Comparison of ENCODE assay signal across 8 cellular contexts in the genomic region with DNA sequence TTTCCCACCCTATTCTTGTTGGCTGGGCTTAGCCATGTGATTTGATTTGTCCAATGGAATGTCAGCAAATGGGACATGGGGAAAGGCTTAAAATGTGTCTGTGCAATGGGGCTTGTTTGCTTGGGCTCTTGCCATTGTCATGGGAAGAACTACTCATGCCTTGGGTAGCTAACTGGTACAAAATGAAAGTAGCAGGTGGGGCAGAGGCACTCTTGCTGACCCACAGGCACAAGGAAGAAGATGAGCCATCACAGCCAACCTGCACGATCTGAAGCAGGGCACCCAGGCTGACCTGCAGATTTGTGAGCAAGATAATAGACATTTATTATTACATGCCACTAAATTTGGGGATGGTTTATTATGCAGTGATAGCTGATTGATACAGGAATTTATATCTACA.
"Had no signal": no experiment of that assay in that cellular context is flagged by ENCODE, and none has a peak within 500 bp of the region (broad histone marks: within the 10 kb centered on the region; RNA-seq: fewer than 3 reads in every experiment).

No MANE protein-coding gene starts in this region.

- H3K4me3 ChIP-seq: GM12878 had no signal

- FAIRE-seq: G401.6, GM12878, GM12891, GM12892, GM18507, GM19239 had no signal

- DNase-seq: GDM1, GF-D8 had no signal

- ATAC-seq: GM12878 had no signal
